Comparison of ENCODE assay signal across 8 cellular contexts in the genomic region with DNA sequence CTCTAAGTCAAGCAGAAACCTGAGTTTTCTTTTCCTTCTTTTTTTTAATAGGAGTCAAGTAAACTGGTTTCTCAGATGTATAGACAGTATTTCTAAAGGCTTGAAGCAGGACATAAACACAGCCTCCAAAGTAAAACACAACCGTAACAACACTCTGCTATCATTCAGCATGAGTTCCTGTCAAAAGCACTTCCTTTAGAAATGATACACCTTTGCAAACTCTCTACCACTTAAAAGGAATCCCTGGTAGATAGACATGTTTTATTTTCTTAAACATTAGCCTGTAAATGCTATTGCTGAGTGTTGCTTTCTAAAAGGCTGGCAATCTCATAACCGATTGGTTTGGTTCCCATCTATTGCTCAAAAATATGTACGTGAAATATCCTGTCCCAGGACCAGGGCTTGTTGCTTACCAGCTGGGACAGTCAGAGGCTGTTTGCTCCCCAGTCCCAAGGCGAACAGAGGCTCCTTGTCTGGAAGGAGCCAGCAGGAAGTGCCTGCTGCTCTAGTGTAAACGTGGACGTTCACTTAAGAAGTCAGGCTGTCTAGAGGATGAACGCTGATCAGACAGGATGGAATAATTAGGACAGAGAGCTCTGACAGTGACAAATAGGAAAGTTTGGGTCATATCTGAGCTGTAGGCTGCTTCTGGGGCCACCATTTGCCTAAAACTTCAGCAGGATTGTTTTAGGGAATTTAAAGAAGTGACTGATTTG.
DNase-seq lines count a peak whose midpoint lies in the region; ATAC-seq and TF ChIP-seq lines count a peak whose summit lies in the region.

No MANE protein-coding gene starts in this region.

- H3K9ac ChIP-seq in HUES48 (ENCODE audit: low read depth, low read length): no peak overlapping the region

- intact Hi-C loops in sigmoid colon (cut with DNase I): no loop called here

- TF ChIP-seq CTCF in right atrium auricular region (IDR thresholded peaks at IDR 0.05): no peak
- TF ChIP-seq CTCF in sigmoid colon (IDR thresholded peaks at IDR 0.05): no peak

- no peaks in the 10 kb centered on the region for H3K27me3 ChIP-seq in HUES48 (ENCODE audit: control insufficient read depth, insufficient read depth, low read length)
- no peaks in the 10 kb centered on the region for H3K27me3 ChIP-seq in right atrium auricular region
- H3K27me3 ChIP-seq in sigmoid colon: no peaks in the 10 kb centered on the region

- H3K27ac ChIP-seq in HUES48 (ENCODE audit: low read depth, low read length): peak overlapping the region; percentile 82
- H3K27ac ChIP-seq in right atrium auricular region: peak overlapping the region; percentile 3 to 65
- H3K27ac ChIP-seq in sigmoid colon: peak overlapping the region in 3 of 4 donors; percentile 10 to 56 (median 34)

- no peaks in the 10 kb centered on the region for H3K36me3 Mint-ChIP-seq in activated naive CD4-positive, alpha-beta T cell treated with anti-CD3 and anti-CD28 coated beads, Interleukin-2, amount 50 U/mL, for 72 hours

- H3K9me3 ChIP-seq in HUES48 (ENCODE audit: control insufficient read depth, insufficient read depth, low read length) (no peaks in the 10 kb centered on the region), right atrium auricular region (no peaks in the 10 kb centered on the region), sigmoid colon (no peaks in the 10 kb centered on the region)

- peak; percentile 80 for ATAC-seq in activated naive CD4-positive, alpha-beta T cell treated with anti-CD3 and anti-CD28 coated beads, Interleukin-2, amount 50 U/mL, for 72 hours
- ATAC-seq in GM21786 (IDR thresholded peaks at IDR 0.05; ENCODE audit: unreplicated experiment) (no peak), GM19452 (IDR thresholded peaks at IDR 0.05; ENCODE audit: unreplicated experiment) (no peak), HG02678 (IDR thresholded peaks at IDR 0.05; ENCODE audit: unreplicated experiment) (no peak)

- 10 to 33% methylated on average over 7 of the region's 7 CpGs for WGBS in sigmoid colon, 2 donors

- TF ChIP-seq POLR2A in sigmoid colon (IDR thresholded peaks at IDR 0.05): no peak

- H3K9me3 Mint-ChIP-seq in activated naive CD4-positive, alpha-beta T cell treated with anti-CD3 and anti-CD28 coated beads, Interleukin-2, amount 50 U/mL, for 72 hours: no peaks in the 10 kb centered on the region

- no peak for TF ChIP-seq EP300 in sigmoid colon (IDR thresholded peaks at IDR 0.05)

- H3K4me1 ChIP-seq in HUES48 (ENCODE audit: control insufficient read depth, insufficient read depth, low read length) (peaks cover 25% of the 10 kb centered on the region), right atrium auricular region (peaks cover 0 to 23% of the 10 kb centered on the region in 2 donors), sigmoid colon (peaks cover 0 to 21% (median 17%) of the 10 kb centered on the region in 4 donors)

- peak overlapping the region; percentile 64 to 87 for H3K27ac Mint-ChIP-seq in activated naive CD4-positive, alpha-beta T cell treated with anti-CD3 and anti-CD28 coated beads, Interleukin-2, amount 50 U/mL, for 72 hours

- DNase-seq in activated naive CD4-positive, alpha-beta T cell treated with anti-CD3 and anti-CD28 coated beads, Interleukin-2, amount 50 U/mL, for 72 hours (ENCODE audit: low spot score in 2 of 2): no peak
- peak; percentile 67 for DNase-seq in right atrium auricular region (ENCODE audit: low spot score)
- DNase-seq in sigmoid colon: peak; percentile 67
- DNase-seq in kidney glomerular epithelial cell (lab: John Stamatoyannopoulos, UW): no peak

- H3K36me3 ChIP-seq in HUES48 (ENCODE audit: control insufficient read depth, insufficient read depth, low read length): no peaks in the 10 kb centered on the region
- H3K36me3 ChIP-seq in right atrium auricular region: no peaks in the 10 kb centered on the region
- H3K36me3 ChIP-seq in sigmoid colon: no peaks in the 10 kb centered on the region

- H3K4me3 ChIP-seq in HUES48 (ENCODE audit: low read depth, low read length) (no peak overlapping the region), right atrium auricular region (no peak overlapping the region), sigmoid colon (no peak overlapping the region)

Comparison
In these comparisons a context has a peak if more than half of its experiments do, and no peak if none do; other contexts are left out.
1. ATAC-seq: peak in activated naive CD4-positive, alpha-beta T cell treated with anti-CD3 and anti-CD28 coated beads, Interleukin-2, amount 50 U/mL, for 72 hours (2 of 2); none in GM21786 (single experiment), GM19452 (single experiment) and HG02678 (single experiment).
2. DNase-seq: peak in right atrium auricular region (single experiment) and sigmoid colon (single experiment); none in activated naive CD4-positive, alpha-beta T cell treated with anti-CD3 and anti-CD28 coated beads, Interleukin-2, amount 50 U/mL, for 72 hours (0 of 2) and kidney glomerular epithelial cell (single experiment).
3. Peak in every context shown above with its lines, with median percentiles within 50 percentile points of each other: H3K27ac ChIP-seq.